In genomic region chr4:71258323-71258722, GRCh38 we compare ENCODE assay signal across 15 cellular contexts.
A peak's percentile ranks its signal among the peaks of the same experiment; 100 is the strongest.
DNase-seq lines count a peak whose midpoint lies in the region; ATAC-seq, FAIRE-seq and TF ChIP-seq lines count a peak whose summit lies in the region.
"Had no signal": no experiment of that assay in that cellular context is flagged by ENCODE, and none has a peak within 500 bp of the region (broad histone marks: within the 10 kb centered on the region; RNA-seq: fewer than 3 reads in every experiment).

No MANE protein-coding gene starts in this region.

- no peak for DNase-seq in HepG2 (ENCODE audit: low spot score)
- DNase-seq in left colon = no peak
- DNase-seq in osteoblast (ENCODE audit: insufficient read length, low spot score, missing footprints) = no peak
- no peak for DNase-seq in mesendoderm
- no peak for DNase-seq in anterior cingulate cortex (lab: John Stamatoyannopoulos, UW)
- DNase-seq in stimulated activated naive CD8-positive, alpha-beta T cell treated with anti-CD3 and anti-CD28 coated beads, Interleukin-15, amount 100 ng/mL, for 72 hours = no peak
- DNase-seq: Calu3; CD8-positive, alpha-beta T cell; DMS79 treated with DMSO at 0.1 percent for 48 hours; GF-D8; GOT3; H9 had no signal

- no peaks in the 10 kb centered on the region for H3K79me1 ChIP-seq in mesendoderm (ENCODE audit: low read length)

- H3K4ac ChIP-seq in mesendoderm (ENCODE audit: low read depth, low read length) = no peak overlapping the region

- TF ChIP-seq POLR2A in HepG2 (IDR thresholded peaks at IDR 0.05; ENCODE audit: insufficient read depth in 1 of 2, low read depth in 2 of 2, low read length in 2 of 2) = no peak

- H3K4me1 Mint-ChIP-seq in stimulated activated naive CD8-positive, alpha-beta T cell treated with anti-CD3 and anti-CD28 coated beads, Interleukin-15, amount 100 ng/mL, for 72 hours = peaks cover 8% of the 10 kb centered on the region

- WGBS in liver = 50% methylated on average over 7 of the region's 7 CpGs
- WGBS in HepG2 (ENCODE audit: low lambda C conversion rate) = 37% methylated on average over 7 of the region's 7 CpGs
- no CpG with 5 or more reads among the region's 7 CpGs for WGBS in mesendoderm (ENCODE audit: extremely low coverage, insufficient coverage, low lambda C conversion rate)

- H3K36me3 ChIP-seq in liver (ENCODE audit: control insufficient read depth in 4 of 4, insufficient read depth in 3 of 4, low read depth in 1 of 4, low read length in 3 of 4) (no peaks in the 10 kb centered on the region), HepG2 (replicated peaks in 1 of 2; ENCODE audit: control insufficient read depth in 1 of 2, insufficient read depth in 2 of 2, low read length in 2 of 2) (no peaks in the 10 kb centered on the region), osteoblast (ENCODE audit: insufficient read depth, low read length) (peaks cover 16% of the 10 kb centered on the region), mesendoderm (ENCODE audit: control insufficient read depth, insufficient read depth, low read length) (no peaks in the 10 kb centered on the region)
- H3K36me3 ChIP-seq: BLaER1 treated with 17β-estradiol and CSF1 and Interleukin-3, amounts not matched to agents 10 nM and 100 nM had no signal

- TF ChIP-seq EP300 in HepG2 (IDR thresholded peaks at IDR 0.05; ENCODE audit: low read depth in 2 of 2, low read length in 2 of 2) (no peak), HepG2 (CRISPR knock-in tag; IDR thresholded peaks at IDR 0.05; ENCODE audit: borderline replicate concordance) (no peak)

- H3K9me3 ChIP-seq in liver (ENCODE audit: control insufficient read depth in 4 of 4, low read length in 3 of 4) (no peaks in the 10 kb centered on the region), HepG2 (ENCODE audit: low read length) (no peaks in the 10 kb centered on the region), osteoblast (ENCODE audit: low read depth, low read length) (no peaks in the 10 kb centered on the region)
- H3K9me3 ChIP-seq: BLaER1 treated with 17β-estradiol and CSF1 and Interleukin-3, amounts not matched to agents 10 nM and 100 nM had no signal

- no peak for FAIRE-seq in HepG2 (lab: Jason Lieb, UNC)

- no TSS peak for BruUV-seq in HepG2 (replicated peaks; lab: Mats Ljungman, UMichigan)

- H3K4me3 ChIP-seq in liver (ENCODE audit: low read depth in 1 of 3, low read length in 3 of 3) = no peak overlapping the region
- no peak overlapping the region for H3K4me3 ChIP-seq in HepG2 (replicated peaks in 1 of 3; ENCODE audit: insufficient read depth in 1 of 3, low read depth in 2 of 3, low read length in 3 of 3)
- H3K4me3 ChIP-seq in osteoblast (ENCODE audit: insufficient read depth, low read length) = no peak overlapping the region
- H3K4me3 ChIP-seq in mesendoderm (ENCODE audit: low read length) = no peak overlapping the region
- H3K4me3 ChIP-seq: BLaER1 treated with 17β-estradiol and CSF1 and Interleukin-3, amounts not matched to agents 10 nM and 100 nM had no signal

- no peak overlapping the region for H3K18ac ChIP-seq in mesendoderm (ENCODE audit: low read length)

- no peak overlapping the region for H3K9ac ChIP-seq in liver (ENCODE audit: low read depth in 1 of 2, low read length in 2 of 2)
- no peak overlapping the region for H3K9ac ChIP-seq in HepG2 (ENCODE audit: insufficient read depth, low read depth, low read length)
- no peak overlapping the region for H3K9ac ChIP-seq in mesendoderm (ENCODE audit: low read length)
- H3K9ac ChIP-seq: BLaER1 treated with 17β-estradiol and CSF1 and Interleukin-3, amounts not matched to agents 10 nM and 100 nM had no signal

- TF ChIP-seq RAD21 in liver (IDR thresholded peaks at IDR 0.05) (no peak), HepG2 (CRISPR knock-in tag; IDR thresholded peaks at IDR 0.05) (no peak)

- POLR2A ChIA-PET in HepG2 (lab: Yijun Ruan, JAX) = no interaction called here

- no peaks in the 10 kb centered on the region for H4K20me1 ChIP-seq in HepG2 (ENCODE audit: insufficient read depth, low read length)
- H4K20me1 ChIP-seq in osteoblast (ENCODE audit: insufficient read depth, low read length) = no peaks in the 10 kb centered on the region
- H4K20me1 ChIP-seq: BLaER1 treated with 17β-estradiol and CSF1 and Interleukin-3, amounts not matched to agents 10 nM and 100 nM had no signal

- H4K5ac ChIP-seq in mesendoderm (ENCODE audit: low read length) = no peak overlapping the region

- no peak overlapping the region for H3K56ac ChIP-seq in mesendoderm (ENCODE audit: low read length)

- H3K27ac Mint-ChIP-seq in stimulated activated naive CD8-positive, alpha-beta T cell treated with anti-CD3 and anti-CD28 coated beads, Interleukin-15, amount 100 ng/mL, for 72 hours = no peak overlapping the region
- H3K27ac Mint-ChIP-seq: B cell; CD8-positive, alpha-beta T cell; H9 had no signal

- no peak overlapping the region for H2BK120ac ChIP-seq in mesendoderm (ENCODE audit: low read depth, low read length)

- TF ChIP-seq CTCF in liver (IDR thresholded peaks at IDR 0.05; ENCODE audit: low read depth, low read length, missing input control) (no peak), HepG2 (CRISPR knock-in tag; IDR thresholded peaks at IDR 0.05) (no peak), osteoblast (IDR thresholded peaks at IDR 0.05; ENCODE audit: extremely low read depth, low read depth, low read length) (no peak)

- H3K4me2 ChIP-seq in HepG2 (ENCODE audit: low read depth, low read length) = no peak overlapping the region
- no peak overlapping the region for H3K4me2 ChIP-seq in osteoblast (ENCODE audit: insufficient read depth, low read length)
- H3K4me2 ChIP-seq in mesendoderm (ENCODE audit: low read length) = no peak overlapping the region

- H3K4me3 Mint-ChIP-seq in stimulated activated naive CD8-positive, alpha-beta T cell treated with anti-CD3 and anti-CD28 coated beads, Interleukin-15, amount 100 ng/mL, for 72 hours = no peak overlapping the region
- H3K4me3 Mint-ChIP-seq: B cell; CD8-positive, alpha-beta T cell; H9 had no signal

- H3K23ac ChIP-seq in mesendoderm (ENCODE audit: low read length) = no peak overlapping the region

- H2AFZ ChIP-seq in HepG2 (ENCODE audit: low read length) (no peak overlapping the region), osteoblast (ENCODE audit: low read length) (no peak overlapping the region)

- peak overlapping the region in 1 of 2 donors; percentile 2 for H3K27ac ChIP-seq in liver (ENCODE audit: low read depth in 1 of 2, low read length in 2 of 2)
- H3K27ac ChIP-seq in HepG2 (ENCODE audit: extremely low read length, insufficient read depth, low read length) = no peak overlapping the region
- peak overlapping the region; percentile 30 for H3K27ac ChIP-seq in osteoblast (ENCODE audit: low read depth, low read length)
- no peak overlapping the region for H3K27ac ChIP-seq in mesendoderm (ENCODE audit: low read depth, low read length)

- H3K9me3 Mint-ChIP-seq in stimulated activated naive CD8-positive, alpha-beta T cell treated with anti-CD3 and anti-CD28 coated beads, Interleukin-15, amount 100 ng/mL, for 72 hours = no peaks in the 10 kb centered on the region
- H3K9me3 Mint-ChIP-seq: CD8-positive, alpha-beta T cell; H9 had no signal

- CTCF ChIA-PET in HepG2 (lab: Yijun Ruan, JAX; ENCODE audit: low intra/inter-chr PET ratio, low total read pairs) = no interaction called here

- intact Hi-C loops in HepG2 (cut with micrococcal nuclease; ENCODE audit: unreplicated experiment) = no loop called here
- intact Hi-C loops in left colon (cut with DNase I, micrococcal nuclease) = no loop called here

- H3K27me3 ChIP-seq in liver (ENCODE audit: control insufficient read depth in 4 of 4, insufficient read depth in 4 of 4, low read length in 3 of 4) = no peaks in the 10 kb centered on the region
- no peaks in the 10 kb centered on the region for H3K27me3 ChIP-seq in HepG2 (ENCODE audit: control insufficient read depth in 1 of 2, insufficient read depth in 2 of 2, low read length in 2 of 2)
- no peaks in the 10 kb centered on the region for H3K27me3 ChIP-seq in osteoblast (ENCODE audit: insufficient read depth, low read length)
- H3K27me3 ChIP-seq in mesendoderm (ENCODE audit: insufficient read depth, low read length, poor library complexity) = no peaks in the 10 kb centered on the region
- H3K27me3 ChIP-seq: BLaER1 treated with 17β-estradiol and CSF1 and Interleukin-3, amounts not matched to agents 10 nM and 100 nM had no signal

- H4K8ac ChIP-seq in mesendoderm (ENCODE audit: low read depth, low read length) = no peak overlapping the region

- H3K27me3 Mint-ChIP-seq in stimulated activated naive CD8-positive, alpha-beta T cell treated with anti-CD3 and anti-CD28 coated beads, Interleukin-15, amount 100 ng/mL, for 72 hours = no peaks in the 10 kb centered on the region

- ATAC-seq in HepG2 (no peak), left colon (peak; percentile 60)
- ATAC-seq in stimulated activated naive CD8-positive, alpha-beta T cell treated with anti-CD3 and anti-CD28 coated beads, Interleukin-15, amount 100 ng/mL, for 72 hours = no peak
- ATAC-seq: CD8-positive, alpha-beta T cell had no signal

- no peak overlapping the region for H2BK15ac ChIP-seq in mesendoderm (replicated peaks; ENCODE audit: low read depth)

- H2BK5ac ChIP-seq in mesendoderm (ENCODE audit: low read length) = no peak overlapping the region

- H3K4me1 ChIP-seq in liver (ENCODE audit: control insufficient read depth in 4 of 4, insufficient read depth in 4 of 4, low read length in 3 of 4) = peaks cover 1 to 47% (median 25%) of the 10 kb centered on the region in 4 donors
- no peaks in the 10 kb centered on the region for H3K4me1 ChIP-seq in HepG2 (ENCODE audit: insufficient read depth, low read length)
- peaks cover 55% of the 10 kb centered on the region for H3K4me1 ChIP-seq in osteoblast (ENCODE audit: insufficient read depth, low read length)
- no peaks in the 10 kb centered on the region for H3K4me1 ChIP-seq in mesendoderm (ENCODE audit: control insufficient read depth, low read depth, low read length)

- H3K79me2 ChIP-seq in HepG2 (ENCODE audit: insufficient read depth, low read length) (no peaks in the 10 kb centered on the region), osteoblast (ENCODE audit: insufficient read depth, low read length) (peaks cover 66% of the 10 kb centered on the region), mesendoderm (ENCODE audit: control insufficient read depth, insufficient read depth, low read length) (no peaks in the 10 kb centered on the region)

- H2AK5ac ChIP-seq in mesendoderm (ENCODE audit: low read length) = no peak overlapping the region

- in situ Hi-C loops in HepG2 (cut with HindIII; ENCODE audit: extremely low pct_ligation_motif_present, low pct_unique_long_range_greater_than_20kb) = no loop called here

TF ChIP-seq in liver, 16 proteins besides CTCF, POLR2A, EP300 and RAD21 (continues in another document):
- TF ChIP-seq ATF3 (IDR thresholded peaks at IDR 0.05) (no peak), FOXA2 (IDR thresholded peaks at IDR 0.05) (no peak)

TF ChIP-seq in HepG2, 621 proteins besides CTCF, POLR2A, EP300 and RAD21 (continues in another document):
- TF ChIP-seq TBL1XR1 (IDR thresholded peaks at IDR 0.05; ENCODE audit: borderline replicate concordance, low read length, partially characterized antibody) = no peak
